8 cellular contexts compared by ENCODE assay signal in genomic region chr11:125063429-125064043, GRCh38. TPM values are rescaled to one million over a fixed set of nuclear protein-coding genes. Genes with fewer than 3 reads are reported as not detected.
A peak's percentile ranks its signal among the peaks of the same experiment; 100 is the strongest.
DNase-seq lines count a peak whose midpoint lies in the region; ATAC-seq, FAIRE-seq and TF ChIP-seq lines count a peak whose summit lies in the region.

No MANE protein-coding gene starts in this region.

- ATAC-seq in GM21423 (IDR thresholded peaks at IDR 0.05; ENCODE audit: unreplicated experiment): peak; percentile 26

- no peak overlapping the region for H3K27ac ChIP-seq in KMS-11

- no peaks in the 10 kb centered on the region for H3K36me3 ChIP-seq in KMS-11 (ENCODE audit: insufficient read depth)

- no peak overlapping the region for H2AFZ ChIP-seq in KMS-11 (ENCODE audit: low read depth)

- H3K9ac ChIP-seq in KMS-11: no peak overlapping the region

- H3K27ac Mint-ChIP-seq in mesothelial cell of epicardium: no peak overlapping the region

- H3K4me1 ChIP-seq in KMS-11 (ENCODE audit: low read depth, poor library complexity, severe bottlenecking): no peaks in the 10 kb centered on the region

- peak; percentile 21 for DNase-seq in EL
- DNase-seq in dermis blood vessel endothelial cell: peak; percentile 8
- DNase-seq in mesothelial cell of epicardium (ENCODE audit: low spot score in 2 of 2, unreplicated experiment in 2 of 2): no peak
- no peak for DNase-seq in RCC 7860 (ENCODE audit: low spot score)
- no peak for DNase-seq in SW480 (ENCODE audit: low spot score)
- no peak for DNase-seq in amygdala (lab: John Stamatoyannopoulos, UW)

- no peaks in the 10 kb centered on the region for H3K9me3 Mint-ChIP-seq in mesothelial cell of epicardium

- peak overlapping the region; percentile 55 for H3K4me3 Mint-ChIP-seq in mesothelial cell of epicardium

- peak overlapping the region; percentile 13; the same call in 1 of the 2 replicates for H3K4me2 ChIP-seq in KMS-11

- no peaks in the 10 kb centered on the region for H3K4me1 Mint-ChIP-seq in mesothelial cell of epicardium

- peaks cover 77% of the 10 kb centered on the region for H3K27me3 Mint-ChIP-seq in mesothelial cell of epicardium (ENCODE audit: low read depth)

- no peaks in the 10 kb centered on the region for H3K36me3 Mint-ChIP-seq in mesothelial cell of epicardium

- no peak for FAIRE-seq in RCC 7860 (lab: Jason Lieb, UNC)

- no peak overlapping the region for H3K4me3 ChIP-seq in KMS-11 (IDR thresholded peaks at IDR 0.05; ENCODE audit: insufficient read depth, low read depth, low read length)

- TF ChIP-seq CTCF in KMS-11 (conservative IDR thresholded peaks at IDR 0.05; ENCODE audit: low read depth, low read length) (no peak), mesothelial cell of epicardium (IDR thresholded peaks at IDR 0.05; ENCODE audit: unreplicated experiment) (no peak)

- no peaks in the 10 kb centered on the region for H4K20me1 ChIP-seq in KMS-11 (ENCODE audit: insufficient read depth)

- H3K79me2 ChIP-seq in KMS-11 (ENCODE audit: insufficient read depth, low read depth): no peaks in the 10 kb centered on the region

- H3K27me3 ChIP-seq in KMS-11 (ENCODE audit: insufficient read depth, low read depth): no peaks in the 10 kb centered on the region

RNA-seq across cellular contexts. Expression of gene SLC37A2, which starts 0.4 kb away (rescaled TPM):
- total RNA-seq in dermis blood vessel endothelial cell (0.51 and 0.70 TPM in 2 replicates), mesothelial cell of epicardium (0.47 to 0.54 TPM (median 0.51 TPM) in 3 replicates)

RNA-seq across cellular contexts. Expression of gene TMEM218, which starts 47.9 kb away (rescaled TPM):
- total RNA-seq in dermis blood vessel endothelial cell (23.1 and 24.2 TPM in 2 replicates), mesothelial cell of epicardium (23.1 to 23.9 TPM (median 23.7 TPM) in 3 replicates)

Comparison
In these comparisons a context has a peak if more than half of its experiments do, and no peak if none do; other contexts are left out.
1. DNase-seq: peak in EL (single experiment) and dermis blood vessel endothelial cell (single experiment); none in mesothelial cell of epicardium (0 of 2), RCC 7860 (single experiment), SW480 (single experiment) and amygdala (0 of 56).